In genomic region chr5:111337133-111337532, GRCh38 we compare ENCODE assay signal across 17 cellular contexts.
DNase-seq lines count a peak whose midpoint lies in the region; ATAC-seq, FAIRE-seq and TF ChIP-seq lines count a peak whose summit lies in the region.
"Had no signal": no experiment of that assay in that cellular context is flagged by ENCODE, and none has a peak within 500 bp of the region (broad histone marks: within the 10 kb centered on the region; RNA-seq: fewer than 3 reads in every experiment).

No MANE protein-coding gene starts in this region.

- no peaks in the 10 kb centered on the region for H3K36me3 ChIP-seq in CD8-positive, alpha-beta memory T cell (ENCODE audit: insufficient read depth, low read length)
- H3K36me3 ChIP-seq in GM06990 (ENCODE audit: control insufficient read depth, insufficient read depth, low read length), result no peaks in the 10 kb centered on the region
- no peaks in the 10 kb centered on the region for H3K36me3 ChIP-seq in gastroesophageal sphincter
- H3K36me3 ChIP-seq: ovary, transverse colon had no signal

- H3K4me1 Mint-ChIP-seq in CD8-positive, alpha-beta memory T cell, result peaks cover 77 to 96% (median 93%) of the 10 kb centered on the region in 3 donors
- H3K4me1 Mint-ChIP-seq in activated naive CD8-positive, alpha-beta T cell (ENCODE audit: low read depth), result peaks cover 87% of the 10 kb centered on the region

- DNase-seq in CD8-positive, alpha-beta memory T cell, result no peak
- peak; percentile 13 for DNase-seq in GM06990 (ENCODE audit: extremely low read depth, insufficient read length)
- no peak for DNase-seq in frontal cortex (ENCODE audit: low spot score in 2 of 2)
- DNase-seq: KBM-7; left ventricle myocardium superior; NCI-H1417 treated with DMSO at 0.1 percent for 48 hours; NCI-H526; ovary; stimulated activated CD4-positive, alpha-beta T cell treated with anti-CD3 and anti-CD28 coated beads, Interleukin-4, amount 100 ng/mL, for 4 hours; transverse colon had no signal

- no peak for TF ChIP-seq EP300 in gastroesophageal sphincter (IDR thresholded peaks at IDR 0.05)

- TF ChIP-seq CTCF in GM06990 (IDR thresholded peaks at IDR 0.05; ENCODE audit: insufficient read depth, low read length, poor library complexity, severe bottlenecking) (no peak), gastroesophageal sphincter (IDR thresholded peaks at IDR 0.05) (no peak)

- CTCF ChIA-PET in CD8-positive, alpha-beta memory T cell (lab: Charles Lee), result no interaction called here

- H3K27ac ChIP-seq in CD8-positive, alpha-beta memory T cell (ENCODE audit: low read depth, low read length), result no peak overlapping the region
- no peak overlapping the region for H3K27ac ChIP-seq in gastroesophageal sphincter
- H3K27ac ChIP-seq: coronary artery, HL-60, ovary, transverse colon had no signal

- H3K4me1 ChIP-seq in CD8-positive, alpha-beta memory T cell (ENCODE audit: insufficient read depth, low read length), result peaks cover 25% of the 10 kb centered on the region
- no peaks in the 10 kb centered on the region for H3K4me1 ChIP-seq in gastroesophageal sphincter
- H3K4me1 ChIP-seq: transverse colon had no signal

- no peak for FAIRE-seq in frontal cortex (lab: Jason Lieb, UNC)
- FAIRE-seq: endothelial cell of umbilical vein had no signal

- no peak for TF ChIP-seq POLR2A in gastroesophageal sphincter (IDR thresholded peaks at IDR 0.05)

- no peaks in the 10 kb centered on the region for H3K36me3 Mint-ChIP-seq in CD8-positive, alpha-beta memory T cell
- peaks cover 2% of the 10 kb centered on the region for H3K36me3 Mint-ChIP-seq in activated naive CD8-positive, alpha-beta T cell

- peak overlapping the region in 3 of 8 donors; percentile 27 to 38 (median 28) for H3K27ac Mint-ChIP-seq in CD8-positive, alpha-beta memory T cell
- peak overlapping the region; percentile 79 for H3K27ac Mint-ChIP-seq in activated naive CD8-positive, alpha-beta T cell

- H3K9me3 Mint-ChIP-seq in CD8-positive, alpha-beta memory T cell, result no peaks in the 10 kb centered on the region
- no peaks in the 10 kb centered on the region for H3K9me3 Mint-ChIP-seq in activated naive CD8-positive, alpha-beta T cell (ENCODE audit: low read depth)

- peak; percentile 43 for ATAC-seq in HG03280 (IDR thresholded peaks at IDR 0.05; ENCODE audit: unreplicated experiment)
- ATAC-seq in gastroesophageal sphincter, result no peak
- no peak for ATAC-seq in HG02588 (IDR thresholded peaks at IDR 0.05; ENCODE audit: unreplicated experiment)
- ATAC-seq: left ventricle myocardium superior had no signal

- H3K9me3 ChIP-seq in CD8-positive, alpha-beta memory T cell (ENCODE audit: low read length), result no peaks in the 10 kb centered on the region
- H3K9me3 ChIP-seq in gastroesophageal sphincter, result no peaks in the 10 kb centered on the region
- H3K9me3 ChIP-seq: ovary, transverse colon had no signal

- H3K27me3 Mint-ChIP-seq in CD8-positive, alpha-beta memory T cell, result no peaks in the 10 kb centered on the region
- H3K27me3 Mint-ChIP-seq in activated naive CD8-positive, alpha-beta T cell, result no peaks in the 10 kb centered on the region

- POLR2A ChIA-PET in CD8-positive, alpha-beta memory T cell (lab: Charles Lee), result no interaction called here

- H3K4me3 Mint-ChIP-seq in CD8-positive, alpha-beta memory T cell, result peak overlapping the region in 4 of 7 donors; percentile 14 to 33 (median 23)
- no peak overlapping the region for H3K4me3 Mint-ChIP-seq in activated naive CD8-positive, alpha-beta T cell

- WGBS in gastroesophageal sphincter (ENCODE audit: low coverage in 1 of 2), 2 donors, result 80 to 90% methylated on average over 1 of the region's 1 CpG

- no peak overlapping the region for H3K4me3 ChIP-seq in CD8-positive, alpha-beta memory T cell (ENCODE audit: low read length)
- H3K4me3 ChIP-seq in GM06990 (replicated peaks; ENCODE audit: low read depth, low read length), result no peak overlapping the region
- H3K4me3 ChIP-seq in gastroesophageal sphincter, result no peak overlapping the region
- H3K4me3 ChIP-seq: coronary artery, ovary, transverse colon had no signal

- H3K27me3 ChIP-seq in CD8-positive, alpha-beta memory T cell (ENCODE audit: insufficient read depth, low read length, poor library complexity, severe bottlenecking), result no peaks in the 10 kb centered on the region
- no peaks in the 10 kb centered on the region for H3K27me3 ChIP-seq in GM06990 (replicated peaks; ENCODE audit: control insufficient read depth, insufficient read depth, low read length)
- H3K27me3 ChIP-seq in gastroesophageal sphincter, result no peaks in the 10 kb centered on the region
- H3K27me3 ChIP-seq: transverse colon had no signal
